In the genomic region with DNA sequence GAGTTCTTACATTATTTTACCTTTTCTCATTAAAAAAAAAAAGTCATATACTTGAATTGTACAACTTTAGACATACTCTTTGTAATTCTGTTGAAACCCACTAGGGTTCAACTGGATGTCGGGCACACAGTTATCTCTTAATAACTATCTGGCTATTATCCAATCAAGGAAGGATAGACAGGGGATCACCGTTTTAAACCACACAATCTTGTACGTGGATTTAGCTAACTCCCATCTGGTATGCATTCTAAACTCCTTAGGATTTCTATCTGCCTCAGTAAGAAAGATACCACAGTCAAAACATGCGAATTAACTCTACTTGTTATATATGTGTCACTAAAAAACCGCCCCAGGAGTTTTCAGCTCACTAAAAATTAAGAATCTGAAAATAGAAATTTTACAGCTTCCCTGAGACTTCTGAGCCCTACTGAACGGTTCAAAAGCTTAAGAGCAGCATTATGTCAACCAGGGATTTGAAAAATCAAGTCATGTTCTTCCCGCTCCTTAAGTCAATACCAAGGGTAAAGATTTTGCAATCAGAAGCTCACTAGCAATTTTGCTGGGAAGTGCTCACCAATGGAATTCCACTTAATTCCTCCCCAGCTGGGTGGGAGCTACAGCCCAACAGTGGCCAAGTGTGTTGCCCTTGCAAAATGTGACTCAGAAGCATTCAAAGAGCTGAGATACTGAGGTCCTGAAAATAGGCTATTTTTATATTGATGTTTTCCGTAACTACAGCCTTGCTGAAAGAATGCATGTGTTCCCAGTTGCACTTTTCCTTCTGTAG, we compare ENCODE assay signal across 12 cellular contexts.
DNase-seq lines count a peak whose midpoint lies in the region; ATAC-seq and TF ChIP-seq lines count a peak whose summit lies in the region.
"Had no signal": no experiment of that assay in that cellular context is flagged by ENCODE, and none has a peak within 500 bp of the region (broad histone marks: within the 10 kb centered on the region; RNA-seq: fewer than 3 reads in every experiment).

No MANE protein-coding gene starts in this region.

- no peak overlapping the region for H3K27ac ChIP-seq in gastrocnemius medialis

- peaks cover 8 to 29% (median 22%) of the 10 kb centered on the region in 5 experiments for H3K9me3 Mint-ChIP-seq in brain
- H3K9me3 Mint-ChIP-seq in activated CD8-positive, alpha-beta T cell treated with anti-CD3 and anti-CD28 coated beads for 36 hours = peaks cover 12% of the 10 kb centered on the region

- intact Hi-C loops in gastrocnemius medialis (cut with DNase I; ENCODE audit: low total_unique reads) = no loop called here
- intact Hi-C loops in activated CD8-positive, alpha-beta T cell treated with anti-CD3 and anti-CD28 coated beads for 36 hours (cut with micrococcal nuclease) = no loop called here

- no peaks in the 10 kb centered on the region for H3K36me3 ChIP-seq in gastrocnemius medialis

- H3K4me1 Mint-ChIP-seq in brain = peaks cover 11% of the 10 kb centered on the region
- no peaks in the 10 kb centered on the region for H3K4me1 Mint-ChIP-seq in activated CD8-positive, alpha-beta T cell treated with anti-CD3 and anti-CD28 coated beads for 36 hours (ENCODE audit: low read depth)

- TF ChIP-seq POLR2A in gastrocnemius medialis (IDR thresholded peaks at IDR 0.05) = no peak

- DNase-seq in EL = peak; percentile 65
- peak; percentile 53 for DNase-seq in hepatic stellate cell (ENCODE audit: low spot score)
- peak; percentile 10 to 56 for DNase-seq in gastrocnemius medialis
- DNase-seq in activated CD8-positive, alpha-beta T cell treated with anti-CD3 and anti-CD28 coated beads for 36 hours = no peak
- no peak for DNase-seq in NCI-H2196 (lab: John Stamatoyannopoulos, UW; ENCODE audit: unreplicated experiment)
- DNase-seq in NCI-H510A treated with DMSO at 0.1 percent for 48 hours (lab: John Stamatoyannopoulos, UW) = no peak
- DNase-seq: cortex of kidney; MM.1S; NCI-H774; stimulated activated CD4-positive, alpha-beta T cell treated with anti-CD3 and anti-CD28 coated beads, Interleukin-4, amount 100 ng/mL, for 24 hours had no signal

- no peak for TF ChIP-seq CTCF in brain (conservative IDR thresholded peaks at IDR 0.05)
- TF ChIP-seq CTCF in gastrocnemius medialis (IDR thresholded peaks at IDR 0.05 in 4 of 5, conservative IDR thresholded peaks at IDR 0.05 in 1 of 5) = no peak
- TF ChIP-seq CTCF in activated CD8-positive, alpha-beta T cell treated with anti-CD3 and anti-CD28 coated beads for 36 hours (IDR thresholded peaks at IDR 0.05) = no peak

- no peaks in the 10 kb centered on the region for H3K9me3 ChIP-seq in gastrocnemius medialis

- POLR2A ChIA-PET in activated CD8-positive, alpha-beta T cell treated with anti-CD3 and anti-CD28 coated beads for 36 hours (lab: Charles Lee) = no interaction called here

- peaks cover 36% of the 10 kb centered on the region for H3K36me3 Mint-ChIP-seq in brain
- H3K36me3 Mint-ChIP-seq in activated CD8-positive, alpha-beta T cell treated with anti-CD3 and anti-CD28 coated beads for 36 hours (ENCODE audit: low read depth) = no peaks in the 10 kb centered on the region

- no peaks in the 10 kb centered on the region for H3K27me3 ChIP-seq in gastrocnemius medialis

- H3K4me3 Mint-ChIP-seq in brain = no peak overlapping the region
- no peak overlapping the region for H3K4me3 Mint-ChIP-seq in activated CD8-positive, alpha-beta T cell treated with anti-CD3 and anti-CD28 coated beads for 36 hours

- peak overlapping the region in 3 of 5 experiments; percentile 6 to 69 (median 67) for H3K27ac Mint-ChIP-seq in brain
- H3K27ac Mint-ChIP-seq in activated CD8-positive, alpha-beta T cell treated with anti-CD3 and anti-CD28 coated beads for 36 hours = no peak overlapping the region

- CTCF ChIA-PET in activated CD8-positive, alpha-beta T cell treated with anti-CD3 and anti-CD28 coated beads for 36 hours (lab: Charles Lee) = interaction anchor here (1.1 kb wide), 1 partner anchor 133 kb away, joined by 6 read pairs; no protein-coding TSS in a partner anchor

- no peaks in the 10 kb centered on the region for H3K4me1 ChIP-seq in gastrocnemius medialis

- no peaks in the 10 kb centered on the region for H3K27me3 Mint-ChIP-seq in brain
- H3K27me3 Mint-ChIP-seq in activated CD8-positive, alpha-beta T cell treated with anti-CD3 and anti-CD28 coated beads for 36 hours = peaks cover 1% of the 10 kb centered on the region

- in situ Hi-C loops in gastrocnemius medialis (cut with MboI; ENCODE audit: low sequenced_read_pairs in 4 of 4) = no loop called here

- peak; percentile 63 to 78 for ATAC-seq in gastrocnemius medialis
- no peak for ATAC-seq in GM18867 (IDR thresholded peaks at IDR 0.05; ENCODE audit: unreplicated experiment)
- ATAC-seq in activated CD8-positive, alpha-beta T cell treated with anti-CD3 and anti-CD28 coated beads for 36 hours = no peak

- H3K4me3 ChIP-seq in gastrocnemius medialis = no peak overlapping the region

Comparison
In these comparisons a context has a peak if more than half of its experiments do, and no peak if none do; other contexts are left out.
1. DNase-seq: peak in EL (single experiment), hepatic stellate cell (single experiment) and gastrocnemius medialis (2 of 2); none in activated CD8-positive, alpha-beta T cell treated with anti-CD3 and anti-CD28 coated beads for 36 hours (single experiment), NCI-H2196 (single experiment) and NCI-H510A treated with DMSO at 0.1 percent for 48 hours (single experiment).
2. ATAC-seq: peak in gastrocnemius medialis (2 of 2); none in GM18867 (single experiment) and activated CD8-positive, alpha-beta T cell treated with anti-CD3 and anti-CD28 coated beads for 36 hours (single experiment).